27 cellular contexts compared by ENCODE assay signal in genomic region chr7:24178811-24179210, GRCh38.
"Had no signal": no experiment of that assay in that cellular context is flagged by ENCODE, and none has a peak within 500 bp of the region (broad histone marks: within the 10 kb centered on the region; RNA-seq: fewer than 3 reads in every experiment).

No MANE protein-coding gene starts in this region.

- H3K4me3 Mint-ChIP-seq: dendritic cell treated with granulocyte-macrophage colony-stimulating factor and Interleukin-4, amounts not matched to agents 40 ng/mL and 50 ng/mL, for 4 days; effector memory CD8-positive, alpha-beta T cell; endodermal cell had no signal

- H3K9me3 Mint-ChIP-seq: dendritic cell treated with granulocyte-macrophage colony-stimulating factor and Interleukin-4, amounts not matched to agents 40 ng/mL and 50 ng/mL, for 4 days; effector memory CD8-positive, alpha-beta T cell; endodermal cell had no signal

- H3K27me3 ChIP-seq: colonic mucosa, dorsolateral prefrontal cortex, gastrocnemius medialis, gastroesophageal sphincter, heart left ventricle, heart right ventricle had no signal

- H3K9me3 ChIP-seq: colonic mucosa, esophagus squamous epithelium, gastrocnemius medialis, gastroesophageal sphincter, heart left ventricle had no signal

- H3K27me3 Mint-ChIP-seq: dendritic cell treated with granulocyte-macrophage colony-stimulating factor and Interleukin-4, amounts not matched to agents 40 ng/mL and 50 ng/mL, for 4 days had no signal

- DNase-seq: colonic mucosa; cortex of kidney; dermis blood vessel endothelial cell; dorsolateral prefrontal cortex; effector CD4-positive, alpha-beta T cell; effector CD8-positive, alpha-beta T cell; effector memory CD4-positive, alpha-beta T cell; effector memory CD8-positive, alpha-beta T cell; endodermal cell; erythroblast; esophagus squamous epithelium; foreskin fibroblast; foreskin keratinocyte; foreskin melanocyte; gastrocnemius medialis; glutamatergic neuron; head of caudate nucleus; heart left ventricle; heart right ventricle had no signal

- H3K27ac ChIP-seq: colonic mucosa, coronary artery, dorsolateral prefrontal cortex, epithelial cell of prostate, esophagus squamous epithelium, foreskin keratinocyte, gastrocnemius medialis, gastroesophageal sphincter, heart left ventricle, heart right ventricle had no signal

- H3K4me3 ChIP-seq: colonic mucosa, coronary artery, dorsolateral prefrontal cortex, esophagus squamous epithelium, gastrocnemius medialis, gastroesophageal sphincter, heart left ventricle, heart right ventricle had no signal

- H3K36me3 ChIP-seq: colonic mucosa, esophagus squamous epithelium, gastrocnemius medialis, gastroesophageal sphincter, heart left ventricle, heart right ventricle had no signal

- FAIRE-seq: colon, endometrium, endothelial cell of umbilical vein, frontal cortex had no signal

- H3K27ac Mint-ChIP-seq: dendritic cell treated with granulocyte-macrophage colony-stimulating factor and Interleukin-4, amounts not matched to agents 40 ng/mL and 50 ng/mL, for 4 days; effector memory CD8-positive, alpha-beta T cell; endodermal cell had no signal

- H3K4me1 ChIP-seq: colonic mucosa, esophagus squamous epithelium, foreskin keratinocyte, gastrocnemius medialis, gastroesophageal sphincter, heart left ventricle, heart right ventricle had no signal
